ENCODE assay signal across 13 cellular contexts in the genomic region with DNA sequence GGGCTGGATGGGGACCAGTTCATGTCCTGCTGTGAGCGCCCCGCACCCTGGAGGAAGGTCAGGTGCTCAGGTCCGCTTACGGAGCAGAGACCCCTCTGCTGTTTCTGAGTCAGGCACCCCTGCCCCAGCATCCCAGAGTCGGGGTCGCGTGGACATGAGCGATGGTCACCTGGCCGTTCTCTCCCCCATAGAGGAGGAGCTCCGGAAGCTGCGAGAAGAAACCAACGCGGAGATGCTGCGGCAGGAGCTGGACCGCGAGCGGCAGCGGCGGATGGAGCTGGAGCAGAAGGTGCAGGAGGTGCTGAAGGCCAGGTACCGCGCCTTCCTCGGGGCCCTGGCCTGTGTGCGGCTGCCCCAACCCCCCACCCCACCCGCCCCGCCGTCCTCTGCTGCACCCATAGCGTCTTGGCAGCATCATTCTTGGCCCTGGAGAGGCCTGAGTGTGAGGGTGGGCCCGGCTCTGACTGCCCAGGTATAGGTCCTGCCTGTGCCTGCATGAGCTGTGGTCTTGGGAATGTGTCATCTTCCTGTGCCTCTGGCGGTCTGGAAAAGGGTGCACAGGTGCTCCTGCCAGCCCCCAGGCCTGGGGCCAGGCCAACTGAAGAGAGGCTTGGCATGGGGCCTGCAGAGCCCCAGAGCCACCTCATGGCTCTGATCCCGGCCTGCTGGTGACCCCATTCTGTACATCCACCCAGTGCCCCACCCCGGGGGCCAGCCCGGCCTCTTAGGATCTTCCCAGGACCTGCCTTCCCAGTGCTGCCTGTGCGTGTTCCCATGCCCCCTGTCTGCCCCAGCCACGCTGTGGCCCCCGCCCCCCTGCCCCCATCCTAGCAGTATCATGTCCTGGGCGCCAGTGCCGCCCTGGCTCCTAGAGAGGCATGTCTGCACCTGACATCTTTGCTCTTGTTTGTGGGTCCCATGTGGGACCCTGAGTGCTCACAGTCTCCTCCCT. TPM values are rescaled to one million over a fixed set of nuclear protein-coding genes. Genes with fewer than 3 reads are reported as not detected.
DNase-seq lines count a peak whose midpoint lies in the region; ATAC-seq and TF ChIP-seq lines count a peak whose summit lies in the region.
"Had no signal": no experiment of that assay in that cellular context is flagged by ENCODE, and none has a peak within 500 bp of the region (broad histone marks: within the 10 kb centered on the region; RNA-seq: fewer than 3 reads in every experiment).

No MANE protein-coding gene starts in this region.

- H3K4me1 ChIP-seq in mammary epithelial cell (ENCODE audit: insufficient read depth, low read length) (peaks cover 42% of the 10 kb centered on the region), suprapubic skin (peaks cover 43% of the 10 kb centered on the region)
- H3K4me1 ChIP-seq: HAP-1 had no signal

- dilution Hi-C loops in mammary epithelial cell (cut with HindIII; ENCODE audit: low sequenced_read_pairs): no loop called here

- H3K9me3 ChIP-seq in mammary epithelial cell (replicated peaks; ENCODE audit: insufficient read depth, low read length) (no peaks in the 10 kb centered on the region), suprapubic skin (no peaks in the 10 kb centered on the region)
- H3K9me3 ChIP-seq: HAP-1, SJCRH30 had no signal

- 40% methylated on average over 25 of the region's 37 CpGs for WGBS in mammary epithelial cell (ENCODE audit: low coverage, missing lambda C conversion rate)
- 92% methylated on average over 5 of the region's 37 CpGs for WGBS in suprapubic skin

- no peaks in the 10 kb centered on the region for H4K20me1 ChIP-seq in mammary epithelial cell (ENCODE audit: insufficient read depth, low read length)

- no peak for ATAC-seq in GM21723 (IDR thresholded peaks at IDR 0.05; ENCODE audit: unreplicated experiment)
- ATAC-seq: CD8-positive, alpha-beta T cell had no signal

- H2AFZ ChIP-seq in mammary epithelial cell (ENCODE audit: low read depth, low read length): no peak overlapping the region

- H3K27me3 ChIP-seq in mammary epithelial cell (ENCODE audit: insufficient read depth, low read length) (no peaks in the 10 kb centered on the region), suprapubic skin (no peaks in the 10 kb centered on the region)
- H3K27me3 ChIP-seq: SJCRH30 had no signal

- H3K9ac ChIP-seq in mammary epithelial cell (ENCODE audit: insufficient read depth, low read length): no peak overlapping the region

- in situ Hi-C loops in mammary epithelial cell (cut with MboI; ENCODE audit: low sequenced_read_pairs in 2 of 2): no loop called here

- DNase-seq in HPDE6-E6E7 (ENCODE audit: extremely low spot score) (peak; percentile 78), NCI-H2171 treated with DMSO at 0.1 percent for 48 hours (lab: John Stamatoyannopoulos, UW) (peak; percentile 42), mammary epithelial cell (peak; percentile 94), myocyte (ENCODE audit: low read depth) (peak; percentile 26), suprapubic skin (ENCODE audit: low spot score in 2 of 2) (no peak), GM20000 (ENCODE audit: low spot score) (no peak)
- DNase-seq: Karpas-422, NCI-H1417, NCI-H2029, SJCRH30 had no signal

- BruUV-seq in mammary epithelial cell (replicated peaks; lab: Mats Ljungman, UMichigan): no TSS peak

- TF ChIP-seq EP300 in suprapubic skin (IDR thresholded peaks at IDR 0.05): no peak

- no peaks in the 10 kb centered on the region for H3K79me2 ChIP-seq in mammary epithelial cell (ENCODE audit: insufficient read depth, low read length)

- H3K4me2 ChIP-seq in mammary epithelial cell (ENCODE audit: insufficient read depth, low read depth, low read length): peak overlapping the region; percentile 24

- no peak for TF ChIP-seq POLR2A in suprapubic skin (IDR thresholded peaks at IDR 0.05)

- H3K27ac ChIP-seq in mammary epithelial cell (ENCODE audit: insufficient read depth, low read depth, low read length) (no peak overlapping the region), suprapubic skin (no peak overlapping the region)
- H3K27ac ChIP-seq: SJCRH30 had no signal

- no peak for TF ChIP-seq CTCF in mammary epithelial cell (conservative IDR thresholded peaks at IDR 0.05 in 1 of 2, IDR thresholded peaks at IDR 0.05 in 1 of 2; ENCODE audit: extremely low read depth in 1 of 2, insufficient read depth in 1 of 2, low read depth in 1 of 2, low read length in 2 of 2)
- no peak for TF ChIP-seq CTCF in suprapubic skin (IDR thresholded peaks at IDR 0.05)
- TF ChIP-seq CTCF in GM20000 (IDR thresholded peaks at IDR 0.05; ENCODE audit: extremely low read depth, missing control alignments): no peak

- CTCF ChIA-PET in mammary epithelial cell (lab: Charles Lee; ENCODE audit: low non-redundant PET): interaction anchor here (0.7 kb wide), 1 partner anchor 793 kb away, joined by 3 read pairs; no protein-coding TSS in a partner anchor

- H3K36me3 ChIP-seq in mammary epithelial cell (ENCODE audit: insufficient read depth, low read length): no peaks in the 10 kb centered on the region
- H3K36me3 ChIP-seq in suprapubic skin: peaks cover 26% of the 10 kb centered on the region
- H3K36me3 ChIP-seq: HAP-1, SJCRH30 had no signal

- intact Hi-C loops in mammary epithelial cell (cut with micrococcal nuclease): loop anchor here (5.0 kb wide), 1 partner anchor 81 kb away; no protein-coding TSS in a partner anchor

- no peak overlapping the region for H3K4me3 ChIP-seq in mammary epithelial cell (replicated peaks in 1 of 3; ENCODE audit: insufficient read depth in 1 of 3, low read depth in 2 of 3, low read length in 3 of 3)
- H3K4me3 ChIP-seq in suprapubic skin: no peak overlapping the region
- H3K4me3 ChIP-seq: HAP-1, SJCRH30 had no signal

RNA-seq across cellular contexts. Expression of gene GRAMD4, which starts 38.1 kb away (rescaled TPM):
- total RNA-seq in mammary epithelial cell (10 to 100 TPM; 19.2 to 58.8 TPM), myocyte (18.5 and 22.4 TPM in 2 replicates), suprapubic skin (100 to 1,000 TPM in 3 of 4 donors, 10 to 100 TPM in 1; 64.1 to 230 (median 164) TPM)
- polyA plus RNA-seq in mammary epithelial cell: 17.7 TPM
- 3.0 TPM for polyA minus RNA-seq in mammary epithelial cell
- polyA plus RNA-seq in myocyte (2012): 15.3 TPM

Comparison
In these comparisons a context has a peak if more than half of its experiments do, and no peak if none do; other contexts are left out.
1. DNase-seq: peak in HPDE6-E6E7 (single experiment), NCI-H2171 treated with DMSO at 0.1 percent for 48 hours (single experiment), mammary epithelial cell (single experiment) and myocyte (single experiment); none in suprapubic skin (0 of 2) and GM20000 (single experiment).